8 cellular contexts compared by ENCODE assay signal in the genomic region with DNA sequence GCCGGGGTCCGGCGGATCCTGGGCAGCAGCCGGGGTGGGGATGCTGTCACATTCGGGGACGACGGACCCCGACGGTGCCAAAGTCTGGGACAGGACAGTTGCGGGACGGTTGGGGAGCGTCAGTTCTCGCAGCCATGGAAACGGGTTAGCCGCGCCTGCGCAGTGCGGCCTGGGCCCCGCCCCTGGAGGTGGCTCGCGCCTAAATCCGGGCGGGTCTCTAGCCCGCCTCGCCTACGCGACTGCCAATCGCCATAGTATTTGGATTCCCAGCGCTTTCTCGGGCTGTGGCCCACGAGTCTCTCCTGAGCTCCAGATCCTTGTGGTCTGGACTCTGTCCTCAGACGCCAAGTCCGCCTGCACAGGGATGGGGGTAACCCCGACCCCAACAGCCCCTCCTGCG. TPM values are rescaled to one million over a fixed set of nuclear protein-coding genes. Genes with fewer than 3 reads are reported as not detected.
DNase-seq lines count a peak whose midpoint lies in the region; ATAC-seq and FAIRE-seq lines count a peak whose summit lies in the region.

A gene (minus strand): TSS at position 147 of the 400 bp plus-strand sequence. CDS start 153 bp downstream, outside the sequence.

- FAIRE-seq in HTR-8/SVneo (lab: Jason Lieb, UNC), result no peak

- DNase-seq in AG08396 (ENCODE audit: low spot score) (peak; percentile 94), HUDEP-2 (lab: John Stamatoyannopoulos, UW; ENCODE audit: unreplicated experiment in 76 of 76) (peak in 70 of 76 experiments; percentile 5 to 86 (median 66)), caudate nucleus (lab: John Stamatoyannopoulos, UW) (peak in 40 of 61 donors; percentile 8 to 62 (median 35)), left colon (peak; percentile 72 to 79), HTR-8/SVneo (ENCODE audit: insufficient read length, low spot score) (no peak)
- DNase-seq in activated CD4-positive, CD25-positive, alpha-beta regulatory T cell (lab: John Stamatoyannopoulos, UW), result peak; percentile 57 to 68 (median 60)
- DNase-seq in stimulated activated CD4-positive, alpha-beta T cell treated with anti-CD3 and anti-CD28 coated beads, Interleukin-4, amount 100 ng/mL, for 4 hours, result peak; percentile 64 to 71

- H3K27ac ChIP-seq in caudate nucleus (ENCODE audit: low read depth, low read length), result no peak within 1 kb of the TSS

- intact Hi-C loops in left colon (cut with DNase I, micrococcal nuclease), result no loop called here

- peak; percentile 52 for ATAC-seq in left colon
- ATAC-seq in HG03045 (IDR thresholded peaks at IDR 0.05; ENCODE audit: unreplicated experiment), result no peak

RNA-seq across cellular contexts. Expression of the gene that starts here (rescaled TPM):
- under 1 TPM; 0.47 to 0.49 TPM for total RNA-seq in left colon

Comparison
In these comparisons a context has a peak if more than half of its experiments do, and no peak if none do; other contexts are left out.
1. Peak in DNase-seq and ATAC-seq in left colon; RNA of the gene not detected or under 1 TPM.